ENCODE assay signal across 16 cellular contexts in genomic region chr15:85518979-85519761, GRCh38.
DNase-seq lines count a peak whose midpoint lies in the region; ATAC-seq, FAIRE-seq and TF ChIP-seq lines count a peak whose summit lies in the region.
"Had no signal": no experiment of that assay in that cellular context is flagged by ENCODE, and none has a peak within 500 bp of the region (broad histone marks: within the 10 kb centered on the region; RNA-seq: fewer than 3 reads in every experiment).

No MANE protein-coding gene starts in this region.

- TF ChIP-seq CTCF in astrocyte (IDR thresholded peaks at IDR 0.05; ENCODE audit: insufficient read depth, low read depth, low read length) = no peak
- TF ChIP-seq CTCF in smooth muscle cell (IDR thresholded peaks at IDR 0.05; ENCODE audit: borderline replicate concordance, insufficient read depth, poor library complexity, severe bottlenecking) = no peak

- H3K9me3 ChIP-seq in astrocyte (ENCODE audit: insufficient read depth, low read depth, low read length) (no peaks in the 10 kb centered on the region), smooth muscle cell (replicated peaks; ENCODE audit: low read depth) (no peaks in the 10 kb centered on the region)
- H3K9me3 ChIP-seq: BLaER1 had no signal

- no peak overlapping the region for H3K4me3 Mint-ChIP-seq in activated CD4-positive, alpha-beta memory T cell treated with anti-CD3 and anti-CD28 coated beads for 36 hours
- no peak overlapping the region for H3K4me3 Mint-ChIP-seq in activated CD4-positive, alpha-beta memory T cell treated with anti-CD3 and anti-CD28 coated beads, Interleukin-2, amount 10 ng/mL, durations not matched to agents 7 days and 5 days
- no peak overlapping the region for H3K4me3 Mint-ChIP-seq in astrocyte (ENCODE audit: unreplicated experiment)

- 45% methylated on average over 5 of the region's 5 CpGs for WGBS in smooth muscle cell (ENCODE audit: low lambda C conversion rate)

- H3K79me2 ChIP-seq in astrocyte (ENCODE audit: insufficient read depth, low read length) (peaks cover 39% of the 10 kb centered on the region), smooth muscle cell (ENCODE audit: low read depth) (peaks cover 59% of the 10 kb centered on the region)

- intact Hi-C loops in activated CD4-positive, alpha-beta memory T cell treated with anti-CD3 and anti-CD28 coated beads for 36 hours (cut with micrococcal nuclease) = loop anchor here (2.0 kb wide), 1 partner anchor 14 kb away; no protein-coding TSS in a partner anchor

- H3K9ac ChIP-seq in astrocyte (ENCODE audit: low read length) (no peak overlapping the region), smooth muscle cell (ENCODE audit: low read depth) (no peak overlapping the region)
- H3K9ac ChIP-seq: BLaER1 had no signal

- H3F3A ChIP-seq in smooth muscle cell (ENCODE audit: low read depth) = no peaks in the 10 kb centered on the region

- no peak overlapping the region for H3K4me3 ChIP-seq in astrocyte (ENCODE audit: insufficient read depth, low read depth, low read length)
- no peak overlapping the region for H3K4me3 ChIP-seq in smooth muscle cell
- H3K4me3 ChIP-seq: BLaER1 had no signal

- no peaks in the 10 kb centered on the region for H3K27me3 Mint-ChIP-seq in activated CD4-positive, alpha-beta memory T cell treated with anti-CD3 and anti-CD28 coated beads for 36 hours
- H3K27me3 Mint-ChIP-seq in activated CD4-positive, alpha-beta memory T cell treated with anti-CD3 and anti-CD28 coated beads, Interleukin-2, amount 10 ng/mL, durations not matched to agents 7 days and 5 days = no peaks in the 10 kb centered on the region
- no peaks in the 10 kb centered on the region for H3K27me3 Mint-ChIP-seq in astrocyte (ENCODE audit: low read depth, unreplicated experiment)

- H3K4me1 ChIP-seq in astrocyte (ENCODE audit: insufficient read depth, low read length) = no peaks in the 10 kb centered on the region
- peaks cover 5% of the 10 kb centered on the region for H3K4me1 ChIP-seq in smooth muscle cell (ENCODE audit: low read depth)

- no peak overlapping the region for H2AFZ ChIP-seq in astrocyte (ENCODE audit: low read depth, low read length)
- no peak overlapping the region for H2AFZ ChIP-seq in smooth muscle cell (ENCODE audit: low read depth)

- no peaks in the 10 kb centered on the region for H3K36me3 ChIP-seq in astrocyte (ENCODE audit: insufficient read depth, low read length)
- H3K36me3 ChIP-seq in smooth muscle cell (ENCODE audit: low read depth) = no peaks in the 10 kb centered on the region

- no peak overlapping the region for H3K4me2 ChIP-seq in astrocyte (ENCODE audit: low read length)
- peak overlapping the region; percentile 37 for H3K4me2 ChIP-seq in smooth muscle cell
- H3K4me2 ChIP-seq: BLaER1 had no signal

- POLR2A ChIA-PET in activated CD4-positive, alpha-beta memory T cell treated with anti-CD3 and anti-CD28 coated beads for 36 hours (lab: Charles Lee) = no interaction called here
- POLR2A ChIA-PET in activated CD4-positive, alpha-beta memory T cell treated with anti-CD3 and anti-CD28 coated beads, Interleukin-2, amount 10 ng/mL, durations not matched to agents 7 days and 5 days (lab: Charles Lee) = no interaction called here

- H3K4me1 Mint-ChIP-seq in activated CD4-positive, alpha-beta memory T cell treated with anti-CD3 and anti-CD28 coated beads for 36 hours (ENCODE audit: low read depth) = peaks cover 45% of the 10 kb centered on the region
- H3K4me1 Mint-ChIP-seq in activated CD4-positive, alpha-beta memory T cell treated with anti-CD3 and anti-CD28 coated beads, Interleukin-2, amount 10 ng/mL, durations not matched to agents 7 days and 5 days = peaks cover 9% of the 10 kb centered on the region
- H3K4me1 Mint-ChIP-seq in astrocyte (ENCODE audit: low read depth, unreplicated experiment) = peaks cover 28% of the 10 kb centered on the region

- no peak for FAIRE-seq in astrocyte (lab: Jason Lieb, UNC)

- H4K20me1 ChIP-seq in astrocyte (ENCODE audit: insufficient read depth, low read length) (peaks cover 52% of the 10 kb centered on the region), smooth muscle cell (ENCODE audit: low read depth) (peaks cover 56% of the 10 kb centered on the region)

- ATAC-seq in HG03045 (IDR thresholded peaks at IDR 0.05; ENCODE audit: unreplicated experiment) = no peak

- no peak for DNase-seq in activated CD4-positive, alpha-beta memory T cell treated with anti-CD3 and anti-CD28 coated beads for 36 hours
- DNase-seq in activated CD4-positive, alpha-beta memory T cell treated with anti-CD3 and anti-CD28 coated beads, Interleukin-2, amount 10 ng/mL, durations not matched to agents 7 days and 5 days = no peak
- no peak for DNase-seq in astrocyte (ENCODE audit: low read depth)
- DNase-seq in iris pigment epithelial cell (ENCODE audit: low read depth) = peak; percentile 54
- no peak for DNase-seq in smooth muscle cell (lab: John Stamatoyannopoulos, UW; ENCODE audit: unreplicated experiment)
- no peak for DNase-seq in NCI-H1417 treated with DMSO at 0.1 percent for 48 hours (lab: John Stamatoyannopoulos, UW)
- DNase-seq in NCI-H146 (lab: John Stamatoyannopoulos, UW) = no peak
- DNase-seq: DMS 273 treated with DMSO at 0.1 percent for 48 hours, H7, NCI-H1436 treated with DMSO at 0.1 percent for 48 hours, NCI-H2227 treated with DMSO at 0.1 percent for 48 hours, NCI-H526 treated with DMSO at 0.1 percent for 48 hours, RPMI8226 had no signal

- H3K27me3 ChIP-seq in astrocyte (ENCODE audit: insufficient read depth, low read length) (no peaks in the 10 kb centered on the region), smooth muscle cell (ENCODE audit: low read depth) (no peaks in the 10 kb centered on the region)
- H3K27me3 ChIP-seq: BLaER1 had no signal

- H3K27ac Mint-ChIP-seq in activated CD4-positive, alpha-beta memory T cell treated with anti-CD3 and anti-CD28 coated beads for 36 hours = peak overlapping the region; percentile 35
- H3K27ac Mint-ChIP-seq in activated CD4-positive, alpha-beta memory T cell treated with anti-CD3 and anti-CD28 coated beads, Interleukin-2, amount 10 ng/mL, durations not matched to agents 7 days and 5 days = no peak overlapping the region
- H3K27ac Mint-ChIP-seq in astrocyte (ENCODE audit: unreplicated experiment) = peak overlapping the region; percentile 62

- no peak overlapping the region for H3K27ac ChIP-seq in astrocyte (ENCODE audit: low read depth, low read length)
- H3K27ac ChIP-seq in smooth muscle cell (ENCODE audit: low read depth) = peak overlapping the region; percentile 14
- H3K27ac ChIP-seq: 22Rv1, BLaER1 had no signal

- H3K36me3 Mint-ChIP-seq in activated CD4-positive, alpha-beta memory T cell treated with anti-CD3 and anti-CD28 coated beads for 36 hours = peaks cover 6% of the 10 kb centered on the region
- H3K36me3 Mint-ChIP-seq in activated CD4-positive, alpha-beta memory T cell treated with anti-CD3 and anti-CD28 coated beads, Interleukin-2, amount 10 ng/mL, durations not matched to agents 7 days and 5 days (ENCODE audit: low read depth) = peaks cover 19% of the 10 kb centered on the region
- H3K36me3 Mint-ChIP-seq in astrocyte (ENCODE audit: low read depth, unreplicated experiment) = peaks cover 6% of the 10 kb centered on the region

- H3K9me3 Mint-ChIP-seq in activated CD4-positive, alpha-beta memory T cell treated with anti-CD3 and anti-CD28 coated beads for 36 hours = no peaks in the 10 kb centered on the region
- no peaks in the 10 kb centered on the region for H3K9me3 Mint-ChIP-seq in activated CD4-positive, alpha-beta memory T cell treated with anti-CD3 and anti-CD28 coated beads, Interleukin-2, amount 10 ng/mL, durations not matched to agents 7 days and 5 days
- H3K9me3 Mint-ChIP-seq in astrocyte (ENCODE audit: unreplicated experiment) = no peaks in the 10 kb centered on the region

- CTCF ChIA-PET in activated CD4-positive, alpha-beta memory T cell treated with anti-CD3 and anti-CD28 coated beads for 36 hours (lab: Charles Lee) = interaction anchor here (1.2 kb wide), 1 partner anchor 14 kb away, joined by 3 read pairs; no protein-coding TSS in a partner anchor
- CTCF ChIA-PET in activated CD4-positive, alpha-beta memory T cell treated with anti-CD3 and anti-CD28 coated beads, Interleukin-2, amount 10 ng/mL, durations not matched to agents 7 days and 5 days (lab: Charles Lee) = no interaction called here
